1 cellular context compared by ENCODE assay signal in genomic region chr3:44206862-44207652, GRCh38.
TF ChIP-seq lines count a peak whose summit lies in the region.

No MANE protein-coding gene starts in this region.

TF ChIP-seq in K562, 482 proteins besides CTCF, POLR2A, EP300 and RAD21 (continues in another document):
- TF ChIP-seq NKRF (IDR thresholded peaks at IDR 0.05; ENCODE audit: borderline replicate concordance) (no peak), KLF16 (IDR thresholded peaks at IDR 0.05) (peak; percentile 28; the same call in 1 of the 2 replicates), NR2C1 (IDR thresholded peaks at IDR 0.05) (no peak), NR2C1 (tag; IDR thresholded peaks at IDR 0.05) (no peak), EGR1 (conservative IDR thresholded peaks at IDR 0.05) (0 out of 2 replicates have a peak, but pooled peaks have one; percentile 25), NBN (IDR thresholded peaks at IDR 0.05; ENCODE audit: low read depth) (no peak), ZNF780A (CRISPR knock-in tag; IDR thresholded peaks at IDR 0.05) (no peak), HSF4 (CRISPR knock-in tag; IDR thresholded peaks at IDR 0.05; ENCODE audit: borderline replicate concordance) (no peak), TFAP4 (CRISPR knock-in tag; IDR thresholded peaks at IDR 0.05; ENCODE audit: borderline replicate concordance) (peak; percentile 50; the same call in 1 of the 2 replicates), NFIC (IDR thresholded peaks at IDR 0.05) (peak; percentile 44), SREBF2 (CRISPR knock-in tag; IDR thresholded peaks at IDR 0.05) (no peak), MAX (CRISPR knock-in tag; IDR thresholded peaks at IDR 0.05) (no peak), ADNP (tag; IDR thresholded peaks at IDR 0.05) (no peak), DLX4 (CRISPR knock-in tag; IDR thresholded peaks at IDR 0.05) (no peak), TEAD1 (CRISPR knock-in tag; IDR thresholded peaks at IDR 0.05) (no peak), ZBTB12 (CRISPR knock-in tag; IDR thresholded peaks at IDR 0.05) (no peak), ZFP30 (CRISPR knock-in tag; IDR thresholded peaks at IDR 0.05; ENCODE audit: borderline replicate concordance) (no peak), C11orf30 (IDR thresholded peaks at IDR 0.05; ENCODE audit: low read depth) (no peak), HNRNPUL1 (IDR thresholded peaks at IDR 0.05; ENCODE audit: low read length) (no peak), PHF8 (IDR thresholded peaks at IDR 0.05; ENCODE audit: borderline replicate concordance, low read length) (no peak), RBM22 (IDR thresholded peaks at IDR 0.05; ENCODE audit: low read depth, low read length, poor library complexity, severe bottlenecking) (no peak), CBX1 (IDR thresholded peaks at IDR 0.05; ENCODE audit: low read depth) (no peak), DEAF1 (CRISPR knock-in tag; IDR thresholded peaks at IDR 0.05) (no peak), TCF3 (CRISPR knock-in tag; IDR thresholded peaks at IDR 0.05) (peak; percentile 26; the same call in 1 of the 2 replicates), MAFF (IDR thresholded peaks at IDR 0.05; ENCODE audit: low read length) (no peak), ZC3H8 (IDR thresholded peaks at IDR 0.05) (no peak), GTF3C2 (IDR thresholded peaks at IDR 0.05; ENCODE audit: borderline replicate concordance, extremely low read depth, insufficient read length) (no peak), KDM2B (CRISPR knock-in tag; IDR thresholded peaks at IDR 0.05) (no peak), ZNF239 (CRISPR knock-in tag; IDR thresholded peaks at IDR 0.05) (no peak), ZNF717 (CRISPR knock-in tag; IDR thresholded peaks at IDR 0.05) (no peak), MEIS2 (IDR thresholded peaks at IDR 0.05; ENCODE audit: partially characterized antibody) (no peak), NRF1 (conservative IDR thresholded peaks at IDR 0.05 in 1 of 2, IDR thresholded peaks at IDR 0.05 in 1 of 2) (peak in 1 of 2 experiments; percentile 25; a peak in 1 of 4 replicates), NEUROD1 (IDR thresholded peaks at IDR 0.05; ENCODE audit: borderline replicate concordance, low read depth, low read length, partially characterized antibody) (no peak), HLTF (IDR thresholded peaks at IDR 0.05) (no peak), TCFL5 (CRISPR knock-in tag; conservative IDR thresholded peaks at IDR 0.05) (no peak), ZBTB49 (CRISPR knock-in tag; IDR thresholded peaks at IDR 0.05; ENCODE audit: borderline replicate concordance) (no peak), ZNF311 (CRISPR knock-in tag; IDR thresholded peaks at IDR 0.05) (no peak), ZC3H11A (IDR thresholded peaks at IDR 0.05; ENCODE audit: low read depth, low read length) (no peak), ZKSCAN1 (IDR thresholded peaks at IDR 0.05; ENCODE audit: low read depth, low read length) (no peak), THAP12 (CRISPR knock-in tag; IDR thresholded peaks at IDR 0.05) (no peak), YY1 (IDR thresholded peaks at IDR 0.05; ENCODE audit: borderline replicate concordance in 1 of 3, control insufficient read depth in 1 of 3, extremely low read depth in 1 of 3, insufficient read depth in 3 of 3, insufficient read length in 1 of 3, insufficient replicate concordance in 2 of 3, low read depth in 1 of 3, low read length in 2 of 3) (no peak), CBFA2T2 (conservative IDR thresholded peaks at IDR 0.05) (peak; percentile 58), E2F8 (IDR thresholded peaks at IDR 0.05; ENCODE audit: low read depth, partially characterized antibody) (no peak), ZBTB9 (CRISPR knock-in tag; IDR thresholded peaks at IDR 0.05) (no peak), ESRRB (CRISPR knock-in tag; IDR thresholded peaks at IDR 0.05; ENCODE audit: borderline replicate concordance) (no peak), TARDBP (IDR thresholded peaks at IDR 0.05) (no peak), POU5F1 (IDR thresholded peaks at IDR 0.05; ENCODE audit: borderline replicate concordance, low read depth, low read length, partially characterized antibody) (no peak), CHCHD3 (CRISPR knock-in tag; IDR thresholded peaks at IDR 0.05) (no peak)
